8 cellular contexts compared by ENCODE assay signal in the genomic region with DNA sequence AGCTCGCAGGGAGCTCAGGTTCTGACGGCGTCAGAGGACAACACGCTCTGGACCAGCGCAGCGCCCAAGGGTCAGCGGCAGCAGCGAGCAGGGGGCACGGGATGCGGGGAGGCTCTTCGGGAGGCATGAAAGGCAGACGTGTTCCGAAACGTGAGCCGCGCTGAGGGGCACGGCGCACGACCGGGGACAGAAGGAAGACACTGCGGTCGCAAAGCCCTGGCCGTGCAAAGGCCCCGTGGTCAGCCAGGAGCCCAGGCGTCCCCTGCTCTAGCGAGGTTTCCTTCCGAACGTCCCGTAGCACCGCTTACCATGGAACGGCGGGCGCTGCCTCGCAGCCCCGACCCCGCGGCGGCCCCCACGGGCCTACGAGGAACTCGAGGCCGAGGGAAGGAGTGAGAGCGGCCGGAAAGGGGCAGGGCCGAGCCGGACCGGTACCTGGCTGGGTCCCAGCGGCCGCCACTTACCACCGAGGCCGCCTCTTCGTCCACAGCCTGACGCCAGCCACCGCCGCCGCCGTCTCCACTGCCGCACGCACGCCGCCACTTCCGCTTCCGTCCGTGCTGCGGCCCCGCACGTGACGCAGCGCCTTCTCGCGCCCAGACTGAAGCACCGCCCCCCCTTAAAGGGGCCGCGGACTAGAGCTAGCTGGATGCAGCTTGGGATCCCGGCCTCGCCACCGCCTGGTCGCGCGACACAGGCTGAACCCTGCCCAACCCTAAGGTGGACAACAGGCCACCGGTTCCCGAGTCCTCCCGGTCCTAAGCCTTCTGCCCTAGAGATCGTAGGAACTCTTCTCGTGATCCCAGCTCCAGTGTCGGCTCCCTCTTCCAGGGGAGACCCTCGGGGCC. TPM values are rescaled to one million over a fixed set of nuclear protein-coding genes. Genes with fewer than 3 reads are reported as not detected.
DNase-seq lines count a peak whose midpoint lies in the region; ATAC-seq and TF ChIP-seq lines count a peak whose summit lies in the region.

No MANE protein-coding gene starts in this region.

- TF ChIP-seq POLR2A in heart left ventricle (IDR thresholded peaks at IDR 0.05) (peak; percentile 4 to 93), upper lobe of left lung (IDR thresholded peaks at IDR 0.05) (peak in 3 of 4 donors; percentile 77 to 97 (median 93))

- peak; percentile 95 for DNase-seq in GM10266 (ENCODE audit: extremely low spot score)
- peak; percentile 87 for DNase-seq in NCI-H1105 treated with DMSO at 0.1 percent for 48 hours (lab: John Stamatoyannopoulos, UW)
- peak; percentile 80 to 88 for DNase-seq in SW 1271 (lab: John Stamatoyannopoulos, UW)
- peak; percentile 97 for DNase-seq in adipocyte (ENCODE audit: low read depth)
- DNase-seq in heart left ventricle: peak; percentile 93 to 96 (median 94)
- peak; percentile 89 for DNase-seq in pons (ENCODE audit: low spot score)
- DNase-seq in upper lobe of left lung: peak; percentile 96 to 97

- H3K27ac ChIP-seq in heart left ventricle (peak overlapping the region; percentile 60 to 98 (median 94)), upper lobe of left lung (peak overlapping the region; percentile 90 to 98 (median 96))

- H3K27me3 ChIP-seq in adipocyte (replicated peaks; ENCODE audit: control insufficient read depth, insufficient read depth, low read length) (no peaks in the 10 kb centered on the region), heart left ventricle (no peaks in the 10 kb centered on the region), upper lobe of left lung (no peaks in the 10 kb centered on the region)

- peak in 2 of 4 donors; percentile 51 to 87 for TF ChIP-seq EP300 in upper lobe of left lung (IDR thresholded peaks at IDR 0.05)

- H3K36me3 ChIP-seq in adipocyte (ENCODE audit: control insufficient read depth, insufficient read depth, low read length, severe bottlenecking) (peaks cover 4% of the 10 kb centered on the region), heart left ventricle (peaks cover 0 to 27% (median 16%) of the 10 kb centered on the region in 9 donors), upper lobe of left lung (peaks cover 0 to 30% (median 9%) of the 10 kb centered on the region in 4 donors)

- H3K9me3 ChIP-seq in adipocyte (ENCODE audit: control insufficient read depth, low read length) (no peaks in the 10 kb centered on the region), heart left ventricle (no peaks in the 10 kb centered on the region), upper lobe of left lung (no peaks in the 10 kb centered on the region)

- 0% methylated on average over 37 to 87 of the region's 87 CpGs for WGBS in heart left ventricle, 4 donors
- WGBS in upper lobe of left lung, 2 donors: 0 to 1% methylated on average over 20 to 32 of the region's 87 CpGs

- H3K9ac ChIP-seq in adipocyte (ENCODE audit: low read length): peak overlapping the region; percentile 98

- peak overlapping the region; percentile 92 for H3K4me3 ChIP-seq in adipocyte (ENCODE audit: low read length)
- peak overlapping the region; percentile 63 to 100 (median 90) for H3K4me3 ChIP-seq in heart left ventricle
- peak overlapping the region; percentile 73 to 99 (median 86) for H3K4me3 ChIP-seq in upper lobe of left lung

- TF ChIP-seq CTCF in GM10266 (IDR thresholded peaks at IDR 0.05; ENCODE audit: control insufficient read depth, insufficient read depth, low read depth, missing control alignments): peak; percentile 12
- peak in 3 of 12 donors; percentile 9 to 15 (median 13) for TF ChIP-seq CTCF in heart left ventricle (IDR thresholded peaks at IDR 0.05)
- peak in 4 of 6 experiments; percentile 1 to 39 (median 8) for TF ChIP-seq CTCF in upper lobe of left lung (IDR thresholded peaks at IDR 0.05)

- ATAC-seq in HG02610 (IDR thresholded peaks at IDR 0.05; ENCODE audit: unreplicated experiment) (peak; percentile 79), heart left ventricle (peak; percentile 81 to 94 (median 93)), upper lobe of left lung (ENCODE audit: low FRiP score in 2 of 2) (peak; percentile 95 to 99)

- H3K4me1 ChIP-seq in adipocyte (ENCODE audit: control insufficient read depth, insufficient read depth, low read length): peaks cover 27% of the 10 kb centered on the region
- peaks cover 11 to 67% (median 49%) of the 10 kb centered on the region in 12 donors for H3K4me1 ChIP-seq in heart left ventricle
- peaks cover 52 to 65% (median 58%) of the 10 kb centered on the region in 4 donors for H3K4me1 ChIP-seq in upper lobe of left lung

- intact Hi-C loops in heart left ventricle (cut with DNase I): no loop called here

RNA-seq across cellular contexts. Expression of a gene that starts 9.4 kb away (rescaled TPM):
- total RNA-seq in heart left ventricle (100 to 1,000 TPM in 2 of 9 donors, 10 to 100 TPM in 7; 48.5 to 121 (median 52.0) TPM), upper lobe of left lung (100 to 1,000 TPM in 4 of 6 donors, 10 to 100 TPM in 2; 63.4 to 143 (median 108) TPM)
- 100 to 1,000 TPM in 1 of 2 donors, 10 to 100 TPM in 1; 64.1 to 116 TPM for polyA plus RNA-seq in heart left ventricle

RNA-seq across cellular contexts. Expression of a gene that starts 12.5 kb away (rescaled TPM):
- total RNA-seq in heart left ventricle: 10 to 100 TPM in 4 of 9 donors, 1 to 10 TPM in 5; 2.9 to 19.7 (median 9.2) TPM
- polyA plus RNA-seq in heart left ventricle: 10 to 100 TPM in 1 of 2 donors, 1 to 10 TPM in 1; 3.5 to 10.2 TPM
- total RNA-seq in upper lobe of left lung: 10 to 100 TPM in 4 of 6 donors, 1 to 10 TPM in 2; 6.9 to 39.9 (median 16.4) TPM

RNA-seq across cellular contexts. Expression of a gene that starts 27.6 kb away (rescaled TPM):
- 10 to 100 TPM; 13.2 to 22.4 (median 16.5) TPM for total RNA-seq in heart left ventricle
- polyA plus RNA-seq in heart left ventricle: 10 to 100 TPM; 16.3 to 16.4 TPM
- total RNA-seq in upper lobe of left lung: 100 to 1,000 TPM in 1 of 6 donors, 10 to 100 TPM in 5; 17.0 to 106 (median 38.8) TPM

RNA-seq across cellular contexts. Expression of a gene that starts 29.3 kb away (rescaled TPM):
- total RNA-seq in heart left ventricle (1 to 10 TPM; 1.2 to 5.1 (median 1.9) TPM), upper lobe of left lung (10 to 100 TPM in 4 of 6 donors, 1 to 10 TPM in 2; 6.1 to 25.1 (median 12.0) TPM)
- polyA plus RNA-seq in heart left ventricle: 1 to 10 TPM; 1.6 to 3.1 TPM

RNA-seq across cellular contexts. Expression of a gene that starts 29.3 kb away (rescaled TPM):
- total RNA-seq in heart left ventricle: 10 to 100 TPM; 13.5 to 38.8 (median 19.1) TPM
- polyA plus RNA-seq in heart left ventricle: 10 to 100 TPM; 15.4 to 28.3 TPM
- 100 to 1,000 TPM in 1 of 6 donors, 10 to 100 TPM in 5; 52.0 to 117 (median 75.3) TPM for total RNA-seq in upper lobe of left lung

Comparison
In these comparisons a context has a peak if more than half of its experiments do, and no peak if none do; other contexts are left out.
1. Peak in every context shown above with its lines: DNase-seq, ATAC-seq, H3K4me3 ChIP-seq and H3K27ac ChIP-seq.